3 cellular contexts compared by ENCODE assay signal in the genomic region with DNA sequence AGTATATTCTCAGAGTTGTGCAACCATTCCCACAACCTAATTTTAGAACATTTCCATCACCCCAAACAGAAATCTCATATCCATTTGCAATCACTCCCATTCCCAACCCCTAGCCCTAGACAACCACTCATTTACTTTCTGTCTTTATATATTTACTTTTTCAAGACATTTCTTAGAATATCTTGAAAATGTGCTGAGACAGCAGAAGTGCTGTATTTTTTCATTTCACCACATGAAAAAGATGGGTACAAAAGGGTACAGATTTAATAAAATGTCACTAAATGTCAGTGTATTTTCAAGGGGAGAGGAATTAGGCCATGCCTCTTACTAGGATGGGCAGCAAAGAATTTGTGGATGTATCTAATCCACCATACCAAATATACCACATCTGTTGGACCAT.
TF ChIP-seq lines count a peak whose summit lies in the region.

No MANE protein-coding gene starts in this region.

TF ChIP-seq in HepG2, 621 proteins besides CTCF, POLR2A, EP300 and RAD21:
- TF ChIP-seq, protein P1, sequence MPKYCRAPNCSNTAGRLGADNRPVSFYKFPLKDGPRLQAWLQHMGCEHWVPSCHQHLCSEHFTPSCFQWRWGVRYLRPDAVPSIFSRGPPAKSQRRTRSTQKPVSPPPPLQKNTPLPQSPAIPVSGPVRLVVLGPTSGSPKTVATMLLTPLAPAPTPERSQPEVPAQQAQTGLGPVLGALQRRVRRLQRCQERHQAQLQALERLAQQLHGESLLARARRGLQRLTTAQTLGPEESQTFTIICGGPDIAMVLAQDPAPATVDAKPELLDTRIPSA (CRISPR knock-in tag; IDR thresholded peaks at IDR 0.05; ENCODE audit: borderline replicate concordance), result no peak
- peak; percentile 91 for TF ChIP-seq MAFF (IDR thresholded peaks at IDR 0.05; ENCODE audit: low read depth, low read length)
- peak; percentile 87 to 93 for TF ChIP-seq MAFK (conservative IDR thresholded peaks at IDR 0.05 in 1 of 2, IDR thresholded peaks at IDR 0.05 in 1 of 2; ENCODE audit: low read length in 2 of 2)
- no peak for TF ChIP-seq PRMT3 (CRISPR knock-in tag; IDR thresholded peaks at IDR 0.05; ENCODE audit: borderline replicate concordance, low read depth)

TF ChIP-seq in IMR-90, 13 proteins besides CTCF, POLR2A, EP300 and RAD21:
- TF ChIP-seq CEBPB (IDR thresholded peaks at IDR 0.05; ENCODE audit: low read depth, low read length) (no peak), MAFK (IDR thresholded peaks at IDR 0.05; ENCODE audit: low read depth, low read length) (peak; percentile 94)
TF ChIP-seq in IMR-90: peak in this region for 1.

TF ChIP-seq in K562, 482 proteins besides CTCF, POLR2A, EP300 and RAD21:
- TF ChIP-seq MAFK (IDR thresholded peaks at IDR 0.05; ENCODE audit: low read length) (peak; percentile 89), PHF20 (IDR thresholded peaks at IDR 0.05; ENCODE audit: partially characterized antibody) (no peak), NELFE (IDR thresholded peaks at IDR 0.05; ENCODE audit: insufficient read depth, insufficient read length) (no peak), ZNF316 (IDR thresholded peaks at IDR 0.05) (peak; percentile 92), STAT5A (IDR thresholded peaks at IDR 0.05; ENCODE audit: borderline replicate concordance, low read length) (no peak), SMARCB1 (IDR thresholded peaks at IDR 0.05; ENCODE audit: insufficient read length, low read depth) (no peak), XRCC3 (IDR thresholded peaks at IDR 0.05) (no peak), MAFF (IDR thresholded peaks at IDR 0.05; ENCODE audit: low read length) (peak; percentile 91), MAFG (tag; conservative IDR thresholded peaks at IDR 0.05) (peak; percentile 90), DACH1 (IDR thresholded peaks at IDR 0.05; ENCODE audit: partially characterized antibody) (no peak), BMI1 (IDR thresholded peaks at IDR 0.05; ENCODE audit: low read length) (no peak), NFIX (CRISPR knock-in tag; IDR thresholded peaks at IDR 0.05; ENCODE audit: low read depth) (no peak), RBM15 (IDR thresholded peaks at IDR 0.05; ENCODE audit: insufficient read depth, low read length) (no peak), PTBP1 (IDR thresholded peaks at IDR 0.05; ENCODE audit: low read depth, low read length) (no peak), WHSC1 (IDR thresholded peaks at IDR 0.05; ENCODE audit: low read length) (no peak), C11orf30 (IDR thresholded peaks at IDR 0.05; ENCODE audit: low read depth) (peak; percentile 85), MTA2 (IDR thresholded peaks at IDR 0.05; ENCODE audit: low read depth) (no peak), ZNF311 (CRISPR knock-in tag; IDR thresholded peaks at IDR 0.05) (no peak), FOXK1 (CRISPR knock-in tag; IDR thresholded peaks at IDR 0.05; ENCODE audit: borderline replicate concordance) (no peak)
- TF ChIP-seq, protein P2, sequence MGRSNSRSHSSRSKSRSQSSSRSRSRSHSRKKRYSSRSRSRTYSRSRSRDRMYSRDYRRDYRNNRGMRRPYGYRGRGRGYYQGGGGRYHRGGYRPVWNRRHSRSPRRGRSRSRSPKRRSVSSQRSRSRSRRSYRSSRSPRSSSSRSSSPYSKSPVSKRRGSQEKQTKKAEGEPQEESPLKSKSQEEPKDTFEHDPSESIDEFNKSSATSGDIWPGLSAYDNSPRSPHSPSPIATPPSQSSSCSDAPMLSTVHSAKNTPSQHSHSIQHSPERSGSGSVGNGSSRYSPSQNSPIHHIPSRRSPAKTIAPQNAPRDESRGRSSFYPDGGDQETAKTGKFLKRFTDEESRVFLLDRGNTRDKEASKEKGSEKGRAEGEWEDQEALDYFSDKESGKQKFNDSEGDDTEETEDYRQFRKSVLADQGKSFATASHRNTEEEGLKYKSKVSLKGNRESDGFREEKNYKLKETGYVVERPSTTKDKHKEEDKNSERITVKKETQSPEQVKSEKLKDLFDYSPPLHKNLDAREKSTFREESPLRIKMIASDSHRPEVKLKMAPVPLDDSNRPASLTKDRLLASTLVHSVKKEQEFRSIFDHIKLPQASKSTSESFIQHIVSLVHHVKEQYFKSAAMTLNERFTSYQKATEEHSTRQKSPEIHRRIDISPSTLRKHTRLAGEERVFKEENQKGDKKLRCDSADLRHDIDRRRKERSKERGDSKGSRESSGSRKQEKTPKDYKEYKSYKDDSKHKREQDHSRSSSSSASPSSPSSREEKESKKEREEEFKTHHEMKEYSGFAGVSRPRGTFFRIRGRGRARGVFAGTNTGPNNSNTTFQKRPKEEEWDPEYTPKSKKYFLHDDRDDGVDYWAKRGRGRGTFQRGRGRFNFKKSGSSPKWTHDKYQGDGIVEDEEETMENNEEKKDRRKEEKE (IDR thresholded peaks at IDR 0.05; ENCODE audit: borderline replicate concordance in 1 of 2, control insufficient read depth in 1 of 2, low read depth in 2 of 2, low read length in 1 of 2), result no peak
- TF ChIP-seq, protein P3, sequence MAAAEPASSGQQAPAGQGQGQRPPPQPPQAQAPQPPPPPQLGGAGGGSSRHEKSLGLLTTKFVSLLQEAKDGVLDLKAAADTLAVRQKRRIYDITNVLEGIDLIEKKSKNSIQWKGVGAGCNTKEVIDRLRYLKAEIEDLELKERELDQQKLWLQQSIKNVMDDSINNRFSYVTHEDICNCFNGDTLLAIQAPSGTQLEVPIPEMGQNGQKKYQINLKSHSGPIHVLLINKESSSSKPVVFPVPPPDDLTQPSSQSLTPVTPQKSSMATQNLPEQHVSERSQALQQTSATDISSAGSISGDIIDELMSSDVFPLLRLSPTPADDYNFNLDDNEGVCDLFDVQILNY (CRISPR knock-in tag; IDR thresholded peaks at IDR 0.05), result no peak
- TF ChIP-seq, protein P4, sequence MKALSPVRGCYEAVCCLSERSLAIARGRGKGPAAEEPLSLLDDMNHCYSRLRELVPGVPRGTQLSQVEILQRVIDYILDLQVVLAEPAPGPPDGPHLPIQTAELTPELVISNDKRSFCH (CRISPR knock-in tag; IDR thresholded peaks at IDR 0.05), result no peak
- TF ChIP-seq, protein P4 (tag; IDR thresholded peaks at IDR 0.05), result no peak
- TF ChIP-seq, protein P5, sequence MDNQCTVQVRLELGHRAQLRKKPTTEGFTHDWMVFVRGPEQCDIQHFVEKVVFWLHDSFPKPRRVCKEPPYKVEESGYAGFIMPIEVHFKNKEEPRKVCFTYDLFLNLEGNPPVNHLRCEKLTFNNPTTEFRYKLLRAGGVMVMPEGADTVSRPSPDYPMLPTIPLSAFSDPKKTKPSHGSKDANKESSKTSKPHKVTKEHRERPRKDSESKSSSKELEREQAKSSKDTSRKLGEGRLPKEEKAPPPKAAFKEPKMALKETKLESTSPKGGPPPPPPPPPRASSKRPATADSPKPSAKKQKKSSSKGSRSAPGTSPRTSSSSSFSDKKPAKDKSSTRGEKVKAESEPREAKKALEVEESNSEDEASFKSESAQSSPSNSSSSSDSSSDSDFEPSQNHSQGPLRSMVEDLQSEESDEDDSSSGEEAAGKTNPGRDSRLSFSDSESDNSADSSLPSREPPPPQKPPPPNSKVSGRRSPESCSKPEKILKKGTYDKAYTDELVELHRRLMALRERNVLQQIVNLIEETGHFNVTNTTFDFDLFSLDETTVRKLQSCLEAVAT (IDR thresholded peaks at IDR 0.05), result no peak
TF ChIP-seq in K562: peak in this region for 5.
